17 cellular contexts compared by ENCODE assay signal in genomic region chr4:69763233-69763632, GRCh38. TPM values are rescaled to one million over a fixed set of nuclear protein-coding genes. Genes with fewer than 3 reads are reported as not detected.
DNase-seq lines count a peak whose midpoint lies in the region; ATAC-seq lines count a peak whose summit lies in the region.
"Had no signal": no experiment of that assay in that cellular context is flagged by ENCODE, and none has a peak within 500 bp of the region (broad histone marks: within the 10 kb centered on the region; RNA-seq: fewer than 3 reads in every experiment).

No MANE protein-coding gene starts in this region.

- DNase-seq in T-helper 1 cell: no peak
- DNase-seq in stimulated activated naive CD8-positive, alpha-beta T cell treated with anti-CD3 and anti-CD28 coated beads, Interleukin-15, Interleukin-2, amounts not matched to agents 100 U/mL and 50 U/mL, for 24 hours: no peak
- no peak for DNase-seq in activated naive CD8-positive, alpha-beta T cell treated with anti-CD3 and anti-CD28 coated beads, Interleukin-2, amount 50 U/mL, for 24 hours
- DNase-seq in trophoblast cell: no peak
- DNase-seq in effector CD4-positive, alpha-beta T cell: no peak
- DNase-seq: Calu3, NCI-H1417 treated with DMSO at 0.1 percent for 48 hours, NCI-H2029 treated with DMSO at 0.1 percent for 48 hours, NCI-H510A treated with DMSO at 0.1 percent for 48 hours, Right ventricle myocardium superior had no signal

- no peaks in the 10 kb centered on the region for H3K27me3 Mint-ChIP-seq in T-helper 1 cell treated with Interleukin-12 subunit alpha and Interleukin-12 subunit beta and Interleukin-4 antibody, amounts not matched to agents 30 μg/mL and 1 μg/mL, for 36 hours (ENCODE audit: low read depth)
- no peaks in the 10 kb centered on the region for H3K27me3 Mint-ChIP-seq in stimulated activated naive CD8-positive, alpha-beta T cell treated with anti-CD3 and anti-CD28 coated beads, Interleukin-15, Interleukin-2, amounts not matched to agents 100 ng/mL and 50 ng/mL, for 24 hours
- no peaks in the 10 kb centered on the region for H3K27me3 Mint-ChIP-seq in activated naive CD8-positive, alpha-beta T cell treated with anti-CD3 and anti-CD28 coated beads, Interleukin-2, amount 50 U/mL, for 24 hours

- no peak overlapping the region for H3K4me3 Mint-ChIP-seq in T-helper 1 cell treated with Interleukin-12 subunit alpha and Interleukin-12 subunit beta and Interleukin-4 antibody, amounts not matched to agents 30 μg/mL and 1 μg/mL, for 36 hours
- peak overlapping the region; percentile 2 for H3K4me3 Mint-ChIP-seq in stimulated activated naive CD8-positive, alpha-beta T cell treated with anti-CD3 and anti-CD28 coated beads, Interleukin-15, Interleukin-2, amounts not matched to agents 100 ng/mL and 50 ng/mL, for 24 hours
- H3K4me3 Mint-ChIP-seq in activated naive CD8-positive, alpha-beta T cell treated with anti-CD3 and anti-CD28 coated beads, Interleukin-2, amount 50 U/mL, for 24 hours: no peak overlapping the region
- H3K4me3 Mint-ChIP-seq: IgD-negative memory B cell had no signal

- peaks cover 31% of the 10 kb centered on the region for H3K4me1 Mint-ChIP-seq in T-helper 1 cell treated with Interleukin-12 subunit alpha and Interleukin-12 subunit beta and Interleukin-4 antibody, amounts not matched to agents 30 μg/mL and 1 μg/mL, for 36 hours (ENCODE audit: low read depth)
- H3K4me1 Mint-ChIP-seq in stimulated activated naive CD8-positive, alpha-beta T cell treated with anti-CD3 and anti-CD28 coated beads, Interleukin-15, Interleukin-2, amounts not matched to agents 100 ng/mL and 50 ng/mL, for 24 hours (ENCODE audit: low read depth): peaks cover 45% of the 10 kb centered on the region
- H3K4me1 Mint-ChIP-seq in activated naive CD8-positive, alpha-beta T cell treated with anti-CD3 and anti-CD28 coated beads, Interleukin-2, amount 50 U/mL, for 24 hours: peaks cover 49% of the 10 kb centered on the region
- H3K4me1 Mint-ChIP-seq: IgD-negative memory B cell had no signal

- H3K27ac ChIP-seq in trophoblast cell (ENCODE audit: low read depth, low read length): no peak overlapping the region
- H3K27ac ChIP-seq: 22Rv1; BLaER1 treated with 17β-estradiol and CSF1 and Interleukin-3, amounts not matched to agents 10 nM and 100 nM had no signal

- H3K9me3 Mint-ChIP-seq in T-helper 1 cell treated with Interleukin-12 subunit alpha and Interleukin-12 subunit beta and Interleukin-4 antibody, amounts not matched to agents 30 μg/mL and 1 μg/mL, for 36 hours: no peaks in the 10 kb centered on the region
- H3K9me3 Mint-ChIP-seq in stimulated activated naive CD8-positive, alpha-beta T cell treated with anti-CD3 and anti-CD28 coated beads, Interleukin-15, Interleukin-2, amounts not matched to agents 100 ng/mL and 50 ng/mL, for 24 hours: no peaks in the 10 kb centered on the region
- no peaks in the 10 kb centered on the region for H3K9me3 Mint-ChIP-seq in activated naive CD8-positive, alpha-beta T cell treated with anti-CD3 and anti-CD28 coated beads, Interleukin-2, amount 50 U/mL, for 24 hours
- H3K9me3 Mint-ChIP-seq: IgD-negative memory B cell had no signal

- H3K27me3 ChIP-seq in trophoblast cell (ENCODE audit: insufficient read depth, low read length): no peaks in the 10 kb centered on the region
- H3K27me3 ChIP-seq: BLaER1 treated with 17β-estradiol and CSF1 and Interleukin-3, amounts not matched to agents 10 nM and 100 nM had no signal

- no peak overlapping the region for H2BK12ac ChIP-seq in trophoblast cell (ENCODE audit: low read length)

- no peaks in the 10 kb centered on the region for H3K79me2 ChIP-seq in trophoblast cell (ENCODE audit: control insufficient read depth, insufficient read depth, low read length, poor library complexity)

- H3K4me3 ChIP-seq in trophoblast cell (ENCODE audit: low read depth, low read length): no peak overlapping the region
- H3K4me3 ChIP-seq: BLaER1 treated with 17β-estradiol and CSF1 and Interleukin-3, amounts not matched to agents 10 nM and 100 nM had no signal

- no CpG with 5 or more reads among the region's 3 CpGs for WGBS in trophoblast cell (ENCODE audit: extremely low coverage, insufficient coverage, insufficient read length)

- no peak overlapping the region for H4K91ac ChIP-seq in trophoblast cell (ENCODE audit: low read depth, low read length)

- peaks cover 8% of the 10 kb centered on the region for H3K36me3 Mint-ChIP-seq in T-helper 1 cell treated with Interleukin-12 subunit alpha and Interleukin-12 subunit beta and Interleukin-4 antibody, amounts not matched to agents 30 μg/mL and 1 μg/mL, for 36 hours (ENCODE audit: low read depth)
- no peaks in the 10 kb centered on the region for H3K36me3 Mint-ChIP-seq in stimulated activated naive CD8-positive, alpha-beta T cell treated with anti-CD3 and anti-CD28 coated beads, Interleukin-15, Interleukin-2, amounts not matched to agents 100 ng/mL and 50 ng/mL, for 24 hours (ENCODE audit: low read depth)
- H3K36me3 Mint-ChIP-seq in activated naive CD8-positive, alpha-beta T cell treated with anti-CD3 and anti-CD28 coated beads, Interleukin-2, amount 50 U/mL, for 24 hours (ENCODE audit: low read depth): no peaks in the 10 kb centered on the region
- H3K36me3 Mint-ChIP-seq: IgD-negative memory B cell had no signal

- H3K9me3 ChIP-seq in trophoblast cell (ENCODE audit: insufficient read depth, low read depth, low read length): no peaks in the 10 kb centered on the region
- H3K9me3 ChIP-seq: BLaER1 treated with 17β-estradiol and CSF1 and Interleukin-3, amounts not matched to agents 10 nM and 100 nM had no signal

- no peak overlapping the region for H3K4me2 ChIP-seq in trophoblast cell (ENCODE audit: low read length)

- no peak overlapping the region for H2BK5ac ChIP-seq in trophoblast cell (ENCODE audit: low read depth, low read length, poor library complexity)

- H3K27ac Mint-ChIP-seq in T-helper 1 cell treated with Interleukin-12 subunit alpha and Interleukin-12 subunit beta and Interleukin-4 antibody, amounts not matched to agents 30 μg/mL and 1 μg/mL, for 36 hours: peak overlapping the region; percentile 20
- no peak overlapping the region for H3K27ac Mint-ChIP-seq in stimulated activated naive CD8-positive, alpha-beta T cell treated with anti-CD3 and anti-CD28 coated beads, Interleukin-15, Interleukin-2, amounts not matched to agents 100 ng/mL and 50 ng/mL, for 24 hours
- H3K27ac Mint-ChIP-seq in activated naive CD8-positive, alpha-beta T cell treated with anti-CD3 and anti-CD28 coated beads, Interleukin-2, amount 50 U/mL, for 24 hours: peak overlapping the region; percentile 24
- H3K27ac Mint-ChIP-seq: IgD-negative memory B cell had no signal

- no peak overlapping the region for H2AK5ac ChIP-seq in trophoblast cell (ENCODE audit: low read length)

- no peak overlapping the region for H3K23ac ChIP-seq in trophoblast cell (ENCODE audit: low read length)

- H3K4me1 ChIP-seq in trophoblast cell (ENCODE audit: control insufficient read depth in 1 of 2, insufficient read depth in 2 of 2, low read length in 2 of 2): no peaks in the 10 kb centered on the region

- H3K4ac ChIP-seq in trophoblast cell (ENCODE audit: low read depth, low read length): no peak overlapping the region

- H3K9ac ChIP-seq in trophoblast cell (ENCODE audit: low read length): no peak overlapping the region
- H3K9ac ChIP-seq: BLaER1 treated with 17β-estradiol and CSF1 and Interleukin-3, amounts not matched to agents 10 nM and 100 nM had no signal

- ATAC-seq in stimulated activated naive CD8-positive, alpha-beta T cell treated with anti-CD3 and anti-CD28 coated beads, Interleukin-15, Interleukin-2, amounts not matched to agents 100 U/mL and 50 U/mL, for 24 hours: no peak
- ATAC-seq in activated naive CD8-positive, alpha-beta T cell treated with anti-CD3 and anti-CD28 coated beads, Interleukin-2, amount 50 U/mL, for 24 hours: peak; percentile 73
- ATAC-seq in HG02610 (IDR thresholded peaks at IDR 0.05; ENCODE audit: unreplicated experiment): no peak
- ATAC-seq: Panc1 had no signal

- no peaks in the 10 kb centered on the region for H3K79me1 ChIP-seq in trophoblast cell (ENCODE audit: low read length)

- no peak overlapping the region for H2AFZ ChIP-seq in trophoblast cell (ENCODE audit: insufficient read depth, low read length, poor library complexity)

- no peak overlapping the region for H3K14ac ChIP-seq in trophoblast cell (ENCODE audit: low read length)

- no peak overlapping the region for H4K8ac ChIP-seq in trophoblast cell (ENCODE audit: low read depth, low read length)

- H3K36me3 ChIP-seq in trophoblast cell (ENCODE audit: control insufficient read depth in 1 of 2, insufficient read depth in 2 of 2, low read length in 2 of 2): no peaks in the 10 kb centered on the region
- H3K36me3 ChIP-seq: BLaER1 treated with 17β-estradiol and CSF1 and Interleukin-3, amounts not matched to agents 10 nM and 100 nM had no signal

- no peak overlapping the region for H3K18ac ChIP-seq in trophoblast cell (ENCODE audit: low read length)

- no peak overlapping the region for H2BK120ac ChIP-seq in trophoblast cell (ENCODE audit: insufficient read depth, low read length, poor library complexity)

- no peak overlapping the region for H4K12ac ChIP-seq in trophoblast cell (ENCODE audit: low read depth, low read length)

RNA-seq across cellular contexts. Expression of gene SULT1B1, which starts 2.8 kb away (rescaled TPM):
- polyA plus RNA-seq in trophoblast cell (2013): 0.01 and 0.03 TPM in 2 replicates
